ENCODE assay signal across 39 cellular contexts in the genomic region with DNA sequence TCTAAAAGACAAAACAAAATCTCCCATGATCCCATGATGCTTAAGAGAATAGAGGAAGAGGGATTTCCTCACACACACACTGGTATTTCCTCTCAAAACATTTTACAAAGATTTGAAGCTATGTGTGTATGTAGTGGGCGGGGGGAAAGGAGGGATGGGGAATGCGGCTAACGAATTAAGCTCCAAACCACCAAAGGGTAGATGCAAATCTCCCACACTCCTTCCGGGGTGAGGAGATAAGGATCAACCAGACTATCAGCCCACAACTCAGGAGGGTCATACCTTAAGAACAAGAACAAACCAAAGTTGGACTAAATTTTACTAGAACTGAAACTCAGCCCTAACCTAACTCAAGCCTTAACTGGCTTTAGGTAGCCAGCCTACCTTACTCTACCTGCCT. TPM values are rescaled to one million over a fixed set of nuclear protein-coding genes. Genes with fewer than 3 reads are reported as not detected.
"Had no signal": no experiment of that assay in that cellular context is flagged by ENCODE, and none has a peak within 500 bp of the region (broad histone marks: within the 10 kb centered on the region; RNA-seq: fewer than 3 reads in every experiment).

No MANE protein-coding gene starts in this region.

- H3K36me3 ChIP-seq: MG63 had no signal

- H3K4me3 ChIP-seq: MG63 had no signal

- DNase-seq: Karpas-422, Kasumi-1, MG63, MM.1S, MV-4-11, NCI-H1048, NCI-H1092, NCI-H1092 treated with DMSO at 0.1 percent for 48 hours, NCI-H1105, NCI-H1105 treated with DMSO at 0.1 percent for 48 hours, NCI-H1417 treated with DMSO at 0.1 percent for 48 hours, NCI-H1436, NCI-H1436 treated with DMSO at 0.1 percent for 48 hours, NCI-H146, NCI-H1694, NCI-H1694 treated with DMSO at 0.1 percent for 48 hours, NCI-H187, NCI-H187 treated with DMSO at 0.1 percent for 48 hours, NCI-H1930, NCI-H2029, NCI-H2029 treated with DMSO at 0.1 percent for 48 hours, NCI-H2081, NCI-H2081 treated with DMSO at 0.1 percent for 48 hours, NCI-H2107, NCI-H2171, NCI-H2171 treated with DMSO at 0.1 percent for 48 hours, NCI-H2227 treated with DMSO at 0.1 percent for 48 hours, NCI-H226, NCI-H345, NCI-H446, NCI-H446 treated with DMSO at 0.1 percent for 48 hours, NCI-H510A, NCI-H510A treated with DMSO at 0.1 percent for 48 hours, NCI-H524, NCI-H524 treated with DMSO at 0.1 percent for 48 hours had no signal

RNA-seq across cellular contexts. Expression of a gene that starts 5.9 kb away (rescaled TPM):
- total RNA-seq: LHCN-M2, M059J, MCF 10A, NCI-H460 had no signal
